ENCODE assay signal across 33 cellular contexts in the genomic region with DNA sequence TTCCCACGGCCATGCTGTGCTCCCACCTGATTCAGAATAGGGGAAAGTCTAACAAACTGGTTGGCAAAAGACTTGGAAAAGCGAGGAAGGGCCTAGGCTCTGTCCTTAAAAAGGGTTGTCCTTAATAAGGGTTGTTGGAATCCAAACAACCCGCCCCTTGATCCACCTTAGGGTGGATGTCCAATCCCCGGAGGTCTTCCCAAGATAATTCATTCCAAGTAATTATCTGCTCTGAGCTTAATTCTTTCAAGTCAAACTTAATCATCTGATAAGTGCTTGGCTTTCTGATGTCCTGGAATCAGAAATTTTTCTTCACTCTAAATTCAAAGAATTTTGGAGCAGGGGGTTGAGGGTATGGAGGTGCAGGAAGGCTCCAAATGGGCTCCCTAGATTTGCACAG. TPM values are rescaled to one million over a fixed set of nuclear protein-coding genes. Genes with fewer than 3 reads are reported as not detected.
"Had no signal": no experiment of that assay in that cellular context is flagged by ENCODE, and none has a peak within 500 bp of the region (broad histone marks: within the 10 kb centered on the region; RNA-seq: fewer than 3 reads in every experiment).

A gene with protein sequence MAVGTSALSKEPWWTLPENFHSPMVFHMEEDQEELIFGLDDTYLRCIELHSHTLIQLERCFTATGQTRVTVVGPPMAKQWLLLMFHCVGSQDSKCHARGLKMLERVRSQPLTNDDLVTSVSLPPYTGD (minus strand): TSS at position 101 of the 400 bp plus-strand sequence. CDS start 88 bp downstream, at position 13.

- H3K4me1 ChIP-seq: SJCRH30 had no signal

- H2AFZ ChIP-seq: PC-9 had no signal

- ATAC-seq: Panc1, Right ventricle myocardium inferior, SK-N-SH treated with all-trans-retinoic acid at 6 μM for 48 hours had no signal

- H3K36me3 ChIP-seq: SJCRH30 had no signal

- H3K4me3 ChIP-seq: PC-9, SJCRH30, SK-N-MC had no signal

- H3K27me3 ChIP-seq: SJCRH30 had no signal

- H3K9me3 ChIP-seq: SJCRH30 had no signal

- DNase-seq: Kasumi-1, KG1, MM.1S, MV-4-11, NCI-H1092, NCI-H1105, NCI-H1417 treated with DMSO at 0.1 percent for 48 hours, NCI-H1436 treated with DMSO at 0.1 percent for 48 hours, NCI-H1694 treated with DMSO at 0.1 percent for 48 hours, NCI-H187 treated with DMSO at 0.1 percent for 48 hours, NCI-H2029, NCI-H2081, NCI-H2171 treated with DMSO at 0.1 percent for 48 hours, NCI-H2227 treated with DMSO at 0.1 percent for 48 hours, NCI-H345, NCI-H446, NCI-H510A treated with DMSO at 0.1 percent for 48 hours, NCI-H524 treated with DMSO at 0.1 percent for 48 hours, NCI-H526 treated with DMSO at 0.1 percent for 48 hours, NCI-H748 treated with DMSO at 0.1 percent for 48 hours, NCI-H82, PC-9, SIG-M5, SJCRH30 had no signal

- H3K4me2 ChIP-seq: PC-9 had no signal

- H3K27ac ChIP-seq: PC-9, RWPE1, SJCRH30, SK-N-MC had no signal

RNA-seq across cellular contexts. Expression of the gene that starts here (rescaled TPM):
- total RNA-seq: M059J, NCI-H460, Right ventricle myocardium inferior, RPMI7951, SJCRH30, SK-MEL-5 had no signal
